Comparison of ENCODE assay signal across 1 cellular context in genomic region chr20:5119435-5120188, GRCh38.
TF ChIP-seq lines count a peak whose summit lies in the region.

Gene PCNA (minus strand): TSS chr20:5119958. CDS start chr20:5119798, 160 bp downstream.

TF ChIP-seq in GM12878, 131 proteins besides CTCF, POLR2A, EP300 and RAD21 (continued from another document):
- peak; percentile 76 for TF ChIP-seq MYC (IDR thresholded peaks at IDR 0.05; ENCODE audit: insufficient read depth, insufficient read length, insufficient replicate concordance, low read length, severe bottlenecking)
